14 cellular contexts compared by ENCODE assay signal in the genomic region with DNA sequence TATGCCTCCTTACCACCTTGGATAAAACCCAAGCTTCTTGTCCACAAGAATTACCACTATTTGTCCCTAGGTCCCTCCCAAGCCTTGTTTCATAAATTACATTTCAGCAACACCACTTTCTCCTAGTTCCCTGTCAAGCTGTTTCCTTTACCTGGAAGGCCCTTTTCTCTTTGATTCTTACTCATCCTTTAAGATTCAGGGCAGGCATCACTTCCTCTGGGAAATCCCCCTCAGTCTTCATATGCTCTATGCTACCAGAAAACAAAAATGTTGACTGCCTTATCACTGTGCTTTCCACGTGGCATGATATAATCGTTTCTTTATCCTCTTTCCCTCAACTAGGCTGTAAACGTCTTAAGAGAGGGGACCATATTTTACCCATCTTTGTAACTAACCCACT.
A peak's percentile ranks its signal among the peaks of the same experiment; 100 is the strongest.
DNase-seq lines count a peak whose midpoint lies in the region; ATAC-seq and FAIRE-seq lines count a peak whose summit lies in the region.
"Had no signal": no experiment of that assay in that cellular context is flagged by ENCODE, and none has a peak within 500 bp of the region (broad histone marks: within the 10 kb centered on the region; RNA-seq: fewer than 3 reads in every experiment).

No MANE protein-coding gene starts in this region.

- FAIRE-seq in GM18507 (lab: Jason Lieb, UNC), result peak; percentile 74

- ATAC-seq in HG02981 (IDR thresholded peaks at IDR 0.05; ENCODE audit: unreplicated experiment) (peak; percentile 44), GM18519 (IDR thresholded peaks at IDR 0.05; ENCODE audit: low FRiP score, unreplicated experiment) (no peak)
- ATAC-seq in effector memory CD8-positive, alpha-beta T cell (replicated peaks), result peak; percentile 24

- in situ Hi-C loops in KBM-7 (cut with MboI; ENCODE audit: low pct_unique_long_range_greater_than_20kb, low sequenced_read_pairs), result no loop called here

- no peak overlapping the region for H3K27ac Mint-ChIP-seq in effector memory CD8-positive, alpha-beta T cell
- H3K27ac Mint-ChIP-seq: activated T-helper 2 cell treated with anti-CD3 and anti-CD28 coated beads, Interferon-gamma antibody, Interleukin-2, Interleukin-4, amounts not matched to agents 10 μg/mL and 5 μg/mL and 100 μg/mL, durations not matched to agents 14 hours and 24 hours and 36 hours had no signal

- no peaks in the 10 kb centered on the region for H3K9me3 Mint-ChIP-seq in effector memory CD8-positive, alpha-beta T cell
- H3K9me3 Mint-ChIP-seq: activated T-helper 2 cell treated with anti-CD3 and anti-CD28 coated beads, Interferon-gamma antibody, Interleukin-2, Interleukin-4, amounts not matched to agents 10 μg/mL and 5 μg/mL and 100 μg/mL, durations not matched to agents 14 hours and 24 hours and 36 hours had no signal

- H3K4me1 Mint-ChIP-seq in effector memory CD8-positive, alpha-beta T cell (ENCODE audit: low read depth in 2 of 2), result peaks cover 0 to 20% of the 10 kb centered on the region in 2 donors

- DNase-seq in ELR (ENCODE audit: low read depth), result peak; percentile 46
- peak; percentile 1 for DNase-seq in GM18507 (ENCODE audit: extremely low spot score, insufficient read length, low read depth)
- DNase-seq in effector memory CD8-positive, alpha-beta T cell, result no peak
- DNase-seq in KBM-7, result no peak
- no peak for DNase-seq in D341Med (ENCODE audit: low spot score)
- DNase-seq in NCI-H2171 treated with DMSO at 0.1 percent for 48 hours (lab: John Stamatoyannopoulos, UW), result no peak
- DNase-seq: C1 segment of cervical spinal cord, foreskin melanocyte, islet precursor cell, NCI-H187 treated with DMSO at 0.1 percent for 48 hours, SJCRH30 had no signal

- no peaks in the 10 kb centered on the region for H3K27me3 Mint-ChIP-seq in effector memory CD8-positive, alpha-beta T cell

- H3K36me3 Mint-ChIP-seq in effector memory CD8-positive, alpha-beta T cell (ENCODE audit: insufficient read depth), result peaks cover 24% of the 10 kb centered on the region

- H3K4me3 Mint-ChIP-seq in effector memory CD8-positive, alpha-beta T cell, result no peak overlapping the region

Comparison
In these comparisons a context has a peak if more than half of its experiments do, and no peak if none do; other contexts are left out.
1. DNase-seq: peak in ELR (single experiment) and GM18507 (single experiment); none in effector memory CD8-positive, alpha-beta T cell (0 of 3), KBM-7 (single experiment), D341Med (single experiment) and NCI-H2171 treated with DMSO at 0.1 percent for 48 hours (single experiment).